Comparison of ENCODE assay signal across 8 cellular contexts in genomic region chr1:203649551-203650011, GRCh38. TPM values are rescaled to one million over a fixed set of nuclear protein-coding genes. Genes with fewer than 3 reads are reported as not detected.
DNase-seq lines count a peak whose midpoint lies in the region; ATAC-seq and TF ChIP-seq lines count a peak whose summit lies in the region.

No MANE protein-coding gene starts in this region.

- no peak overlapping the region for H3K27ac ChIP-seq in SJCRH30

- H3K4me3 Mint-ChIP-seq in activated naive CD4-positive, alpha-beta T cell treated with anti-CD3 and anti-CD28 coated beads for 36 hours = peak overlapping the region; percentile 62
- peak overlapping the region; percentile 83 for H3K4me3 Mint-ChIP-seq in natural killer cell

- CTCF ChIA-PET in activated naive CD4-positive, alpha-beta T cell treated with anti-CD3 and anti-CD28 coated beads for 36 hours (lab: Charles Lee) = interaction anchor here (1.0 to 1.9 kb wide), 3 partner anchors 23 to 28 kb away, joined by 3 to 11 read pairs (median 5); partner anchors contain the start of gene ATP2B4

- H3K4me1 ChIP-seq in SJCRH30 = peaks cover 14% of the 10 kb centered on the region; the same call in 1 of the 2 replicates

- H3K4me3 ChIP-seq in SJCRH30 = no peak overlapping the region

- intact Hi-C loops in activated naive CD4-positive, alpha-beta T cell treated with anti-CD3 and anti-CD28 coated beads for 36 hours (cut with micrococcal nuclease) = no loop called here
- intact Hi-C loops in natural killer cell (cut with micrococcal nuclease) = loop anchor here (1.0 to 10.0 kb wide), 4 partner anchors 23 to 365 kb away; partner anchors contain the start of genes ATP2B4 and LAX1

- H3K36me3 Mint-ChIP-seq in activated naive CD4-positive, alpha-beta T cell treated with anti-CD3 and anti-CD28 coated beads for 36 hours (ENCODE audit: low read depth) = no peaks in the 10 kb centered on the region
- no peaks in the 10 kb centered on the region for H3K36me3 Mint-ChIP-seq in natural killer cell

- peak; percentile 67 for DNase-seq in activated naive CD4-positive, alpha-beta T cell treated with anti-CD3 and anti-CD28 coated beads for 36 hours
- DNase-seq in natural killer cell = peak; percentile 56
- no peak for DNase-seq in NCI-H1930 (lab: John Stamatoyannopoulos, UW)
- DNase-seq in SJCRH30 = no peak
- DNase-seq in DMS 273 treated with DMSO at 0.1 percent for 48 hours (lab: John Stamatoyannopoulos, UW) = no peak
- DNase-seq in DMS 273 (lab: John Stamatoyannopoulos, UW; ENCODE audit: unreplicated experiment) = no peak

- H3K4me1 Mint-ChIP-seq in activated naive CD4-positive, alpha-beta T cell treated with anti-CD3 and anti-CD28 coated beads for 36 hours (ENCODE audit: low read depth) = peaks cover 60% of the 10 kb centered on the region
- peaks cover 66 to 70% of the 10 kb centered on the region in 2 donors for H3K4me1 Mint-ChIP-seq in natural killer cell

- no peak for TF ChIP-seq CTCF in natural killer cell (IDR thresholded peaks at IDR 0.05)

- peak overlapping the region; percentile 46 for H3K27ac Mint-ChIP-seq in activated naive CD4-positive, alpha-beta T cell treated with anti-CD3 and anti-CD28 coated beads for 36 hours
- H3K27ac Mint-ChIP-seq in natural killer cell = peak overlapping the region; percentile 89 to 99

- H3K9me3 Mint-ChIP-seq in activated naive CD4-positive, alpha-beta T cell treated with anti-CD3 and anti-CD28 coated beads for 36 hours = no peaks in the 10 kb centered on the region
- H3K9me3 Mint-ChIP-seq in natural killer cell = no peaks in the 10 kb centered on the region

- no peaks in the 10 kb centered on the region for H3K9me3 ChIP-seq in SJCRH30 (replicated peaks)

- H3K27me3 Mint-ChIP-seq in activated naive CD4-positive, alpha-beta T cell treated with anti-CD3 and anti-CD28 coated beads for 36 hours (ENCODE audit: low read depth) = no peaks in the 10 kb centered on the region
- H3K27me3 Mint-ChIP-seq in natural killer cell (ENCODE audit: low read depth in 2 of 2) = no peaks in the 10 kb centered on the region

- ATAC-seq in GM19035 (IDR thresholded peaks at IDR 0.05; ENCODE audit: unreplicated experiment) (peak; percentile 51), HG03097 (IDR thresholded peaks at IDR 0.05; ENCODE audit: low FRiP score, unreplicated experiment) (peak; percentile 28), natural killer cell (peak; percentile 52 to 59 (median 56))

- no peaks in the 10 kb centered on the region for H3K36me3 ChIP-seq in SJCRH30

- no peaks in the 10 kb centered on the region for H3K27me3 ChIP-seq in SJCRH30

RNA-seq across cellular contexts. Expression of gene ATP2B4, which starts 22.9 kb away (rescaled TPM):
- 10 to 100 TPM; 17.7 to 19.6 TPM for total RNA-seq in activated naive CD4-positive, alpha-beta T cell treated with anti-CD3 and anti-CD28 coated beads for 36 hours
- 100 to 1,000 TPM; 175 to 235 (median 196) TPM for total RNA-seq in natural killer cell
- 42.5 and 44.4 TPM in 2 replicates for total RNA-seq in SJCRH30 (2014; rRNA removed; shearing (Covaris generic))

Comparison
In these comparisons a context has a peak if more than half of its experiments do, and no peak if none do; other contexts are left out.
1. DNase-seq: peak in activated naive CD4-positive, alpha-beta T cell treated with anti-CD3 and anti-CD28 coated beads for 36 hours (single experiment) and natural killer cell (single experiment); none in NCI-H1930 (0 of 2), SJCRH30 (0 of 2), DMS 273 treated with DMSO at 0.1 percent for 48 hours (single experiment) and DMS 273 (single experiment).
2. Peak in every context shown above with its lines, with median percentiles within 50 percentile points of each other: ATAC-seq.